1 cellular context compared by ENCODE assay signal in genomic region chr3:73069187-73069586, GRCh38.
TF ChIP-seq lines count a peak whose summit lies in the region.

No MANE protein-coding gene starts in this region.

TF ChIP-seq in WTC11, 78 proteins besides CTCF, POLR2A, EP300 and RAD21 (continued from another document):
- TF ChIP-seq, protein P1, sequence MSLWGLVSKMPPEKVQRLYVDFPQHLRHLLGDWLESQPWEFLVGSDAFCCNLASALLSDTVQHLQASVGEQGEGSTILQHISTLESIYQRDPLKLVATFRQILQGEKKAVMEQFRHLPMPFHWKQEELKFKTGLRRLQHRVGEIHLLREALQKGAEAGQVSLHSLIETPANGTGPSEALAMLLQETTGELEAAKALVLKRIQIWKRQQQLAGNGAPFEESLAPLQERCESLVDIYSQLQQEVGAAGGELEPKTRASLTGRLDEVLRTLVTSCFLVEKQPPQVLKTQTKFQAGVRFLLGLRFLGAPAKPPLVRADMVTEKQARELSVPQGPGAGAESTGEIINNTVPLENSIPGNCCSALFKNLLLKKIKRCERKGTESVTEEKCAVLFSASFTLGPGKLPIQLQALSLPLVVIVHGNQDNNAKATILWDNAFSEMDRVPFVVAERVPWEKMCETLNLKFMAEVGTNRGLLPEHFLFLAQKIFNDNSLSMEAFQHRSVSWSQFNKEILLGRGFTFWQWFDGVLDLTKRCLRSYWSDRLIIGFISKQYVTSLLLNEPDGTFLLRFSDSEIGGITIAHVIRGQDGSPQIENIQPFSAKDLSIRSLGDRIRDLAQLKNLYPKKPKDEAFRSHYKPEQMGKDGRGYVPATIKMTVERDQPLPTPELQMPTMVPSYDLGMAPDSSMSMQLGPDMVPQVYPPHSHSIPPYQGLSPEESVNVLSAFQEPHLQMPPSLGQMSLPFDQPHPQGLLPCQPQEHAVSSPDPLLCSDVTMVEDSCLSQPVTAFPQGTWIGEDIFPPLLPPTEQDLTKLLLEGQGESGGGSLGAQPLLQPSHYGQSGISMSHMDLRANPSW (CRISPR knock-in tag; conservative IDR thresholded peaks at IDR 0.05; ENCODE audit: low read depth): no peak
- TF ChIP-seq FOXK1 (CRISPR knock-in tag; IDR thresholded peaks at IDR 0.05): no peak
- no peak for TF ChIP-seq OVOL2 (CRISPR knock-in tag; IDR thresholded peaks at IDR 0.05; ENCODE audit: borderline replicate concordance)
- TF ChIP-seq ESRRA (CRISPR knock-in tag; IDR thresholded peaks at IDR 0.05; ENCODE audit: borderline replicate concordance): no peak
- no peak for TF ChIP-seq SOX15 (CRISPR knock-in tag; IDR thresholded peaks at IDR 0.05)
